ENCODE assay signal across 12 cellular contexts in genomic region chr15:35000511-35000910, GRCh38. TPM values are rescaled to one million over a fixed set of nuclear protein-coding genes. Genes with fewer than 3 reads are reported as not detected.
A peak's percentile ranks its signal among the peaks of the same experiment; 100 is the strongest.
DNase-seq lines count a peak whose midpoint lies in the region; ATAC-seq and TF ChIP-seq lines count a peak whose summit lies in the region.
"Had no signal": no experiment of that assay in that cellular context is flagged by ENCODE, and none has a peak within 500 bp of the region (broad histone marks: within the 10 kb centered on the region; RNA-seq: fewer than 3 reads in every experiment).

No MANE protein-coding gene starts in this region.

- no peaks in the 10 kb centered on the region for H3K9me3 ChIP-seq in right lobe of liver
- H3K9me3 ChIP-seq in mucosa of descending colon: no peaks in the 10 kb centered on the region
- H3K9me3 ChIP-seq in esophagus muscularis mucosa: no peaks in the 10 kb centered on the region
- H3K9me3 ChIP-seq: ascending aorta had no signal

- WGBS in right lobe of liver (ENCODE audit: insufficient coverage, low coverage, low lambda C conversion rate, missing lambda C conversion rate): 17% methylated on average over 1 of the region's 1 CpG
- WGBS in esophagus muscularis mucosa: 47% methylated on average over 1 of the region's 1 CpG

- H3K36me3 ChIP-seq in brain microvascular endothelial cell (replicated peaks): no peaks in the 10 kb centered on the region
- no peaks in the 10 kb centered on the region for H3K36me3 ChIP-seq in right lobe of liver
- H3K36me3 ChIP-seq in mucosa of descending colon (ENCODE audit: low read depth): no peaks in the 10 kb centered on the region
- no peaks in the 10 kb centered on the region for H3K36me3 ChIP-seq in esophagus muscularis mucosa
- H3K36me3 ChIP-seq: ascending aorta had no signal

- H3K4me1 Mint-ChIP-seq in CD14-positive monocyte: peaks cover 11% of the 10 kb centered on the region
- H3K4me1 Mint-ChIP-seq: activated CD8-positive, alpha-beta memory T cell treated with anti-CD3 and anti-CD28 coated beads, Interleukin-2, amount 10 ng/mL, durations not matched to agents 7 days and 5 days had no signal

- no peak overlapping the region for H3K4me3 ChIP-seq in brain microvascular endothelial cell (ENCODE audit: low read depth, low read length)
- H3K4me3 ChIP-seq in right lobe of liver: no peak overlapping the region
- H3K4me3 ChIP-seq in mucosa of descending colon: no peak overlapping the region
- H3K4me3 ChIP-seq in esophagus muscularis mucosa: no peak overlapping the region
- H3K4me3 ChIP-seq: ascending aorta, skin epidermis had no signal

- no peaks in the 10 kb centered on the region for H3K36me3 Mint-ChIP-seq in CD14-positive monocyte
- H3K36me3 Mint-ChIP-seq: activated CD8-positive, alpha-beta memory T cell treated with anti-CD3 and anti-CD28 coated beads, Interleukin-2, amount 10 ng/mL, durations not matched to agents 7 days and 5 days had no signal

- DNase-seq in CD14-positive monocyte (ENCODE audit: low spot score) (peak; percentile 45), HT-29 (ENCODE audit: low spot score) (peak; percentile 24), brain microvascular endothelial cell (peak; percentile 34), right lobe of liver (peak in 2 of 3 donors; percentile 25 to 53), mucosa of descending colon (no peak), esophagus muscularis mucosa (ENCODE audit: extremely low spot score) (no peak)
- DNase-seq: activated CD8-positive, alpha-beta memory T cell treated with anti-CD3 and anti-CD28 coated beads, Interleukin-2, amount 10 ng/mL, durations not matched to agents 7 days and 5 days; stimulated activated CD8-positive, alpha-beta memory T cell treated with anti-CD3 and anti-CD28 coated beads, Interleukin-4, amount 100 ng/mL, for 48 hours had no signal

- TF ChIP-seq CTCF in CD14-positive monocyte (IDR thresholded peaks at IDR 0.05) (no peak), brain microvascular endothelial cell (IDR thresholded peaks at IDR 0.05; ENCODE audit: low read depth, low read length, missing control alignments) (no peak), right lobe of liver (IDR thresholded peaks at IDR 0.05) (no peak), mucosa of descending colon (IDR thresholded peaks at IDR 0.05) (no peak), esophagus muscularis mucosa (IDR thresholded peaks at IDR 0.05) (no peak)

- H3K27me3 ChIP-seq in brain microvascular endothelial cell (replicated peaks): no peaks in the 10 kb centered on the region
- no peaks in the 10 kb centered on the region for H3K27me3 ChIP-seq in right lobe of liver
- H3K27me3 ChIP-seq in esophagus muscularis mucosa: no peaks in the 10 kb centered on the region
- H3K27me3 ChIP-seq: ascending aorta had no signal

- H3K27ac ChIP-seq in brain microvascular endothelial cell: no peak overlapping the region
- H3K27ac ChIP-seq in right lobe of liver: no peak overlapping the region
- no peak overlapping the region for H3K27ac ChIP-seq in esophagus muscularis mucosa (replicated peaks in 1 of 4)
- H3K27ac ChIP-seq: ascending aorta had no signal

- peaks cover 0 to 7% (median 3%) of the 10 kb centered on the region in 3 donors for H3K27me3 Mint-ChIP-seq in CD14-positive monocyte (ENCODE audit: low read depth in 3 of 3)

- intact Hi-C loops in CD14-positive monocyte (cut with micrococcal nuclease): no loop called here
- intact Hi-C loops in right lobe of liver (cut with DNase I): no loop called here
- intact Hi-C loops in mucosa of descending colon (cut with DNase I, micrococcal nuclease): no loop called here
- intact Hi-C loops in esophagus muscularis mucosa (cut with DNase I): no loop called here

- no peak for TF ChIP-seq EP300 in esophagus muscularis mucosa (IDR thresholded peaks at IDR 0.05)

- H3K9me3 Mint-ChIP-seq in CD14-positive monocyte: peaks cover 0 to 5% (median 0%) of the 10 kb centered on the region in 7 donors

- TF ChIP-seq POLR2A in right lobe of liver (IDR thresholded peaks at IDR 0.05) (no peak), esophagus muscularis mucosa (IDR thresholded peaks at IDR 0.05; ENCODE audit: low read depth) (no peak)

- in situ Hi-C loops in brain microvascular endothelial cell (cut with HindIII; ENCODE audit: low pct_ligation_motif_present, low sequenced_read_pairs): no loop called here

- H3K27ac Mint-ChIP-seq in CD14-positive monocyte: peak overlapping the region in 1 of 7 donors; percentile 28
- H3K27ac Mint-ChIP-seq: activated CD8-positive, alpha-beta memory T cell treated with anti-CD3 and anti-CD28 coated beads, Interleukin-2, amount 10 ng/mL, durations not matched to agents 7 days and 5 days had no signal

- ATAC-seq in right lobe of liver (peak in 3 of 4 donors; percentile 9 to 89 (median 83)), mucosa of descending colon (no peak), GM21447 (IDR thresholded peaks at IDR 0.05; ENCODE audit: unreplicated experiment) (no peak), GM18502 (IDR thresholded peaks at IDR 0.05; ENCODE audit: poor library complexity, unreplicated experiment) (no peak)
- ATAC-seq: activated CD8-positive, alpha-beta memory T cell treated with anti-CD3 and anti-CD28 coated beads, Interleukin-2, amount 10 ng/mL, durations not matched to agents 7 days and 5 days had no signal

- H3K4me1 ChIP-seq in right lobe of liver (no peaks in the 10 kb centered on the region), mucosa of descending colon (ENCODE audit: low read depth) (no peaks in the 10 kb centered on the region), esophagus muscularis mucosa (no peaks in the 10 kb centered on the region)
- H3K4me1 ChIP-seq: ascending aorta had no signal

- no peak overlapping the region for H3K4me3 Mint-ChIP-seq in CD14-positive monocyte
- H3K4me3 Mint-ChIP-seq: activated CD8-positive, alpha-beta memory T cell treated with anti-CD3 and anti-CD28 coated beads, Interleukin-2, amount 10 ng/mL, durations not matched to agents 7 days and 5 days had no signal

RNA-seq across cellular contexts. Expression of gene ZNF770, which starts 12.4 kb away (rescaled TPM):
- polyA plus RNA-seq in CD14-positive monocyte: 10 to 100 TPM; 28.1 to 51.7 TPM
- 10.1 and 10.5 TPM in 2 replicates for total RNA-seq in HT-29 (2014; rRNA removed; shearing (Covaris generic))
- total RNA-seq in right lobe of liver (10 to 100 TPM; 19.4 to 35.8 (median 24.8) TPM), mucosa of descending colon (10 to 100 TPM; 20.3 to 24.0 (median 21.2) TPM), esophagus muscularis mucosa (10 to 100 TPM; 18.5 to 23.7 (median 20.2) TPM)

RNA-seq across cellular contexts. Expression of gene AQR, which starts 31.0 kb away (rescaled TPM):
- polyA plus RNA-seq in CD14-positive monocyte: 10 to 100 TPM in 1 of 2 donors, 1 to 10 TPM in 1; 8.4 to 16.8 TPM
- total RNA-seq in HT-29 (2014; rRNA removed; shearing (Covaris generic)): 18.0 and 20.0 TPM in 2 replicates
- total RNA-seq in right lobe of liver (10 to 100 TPM in 4 of 6 experiments, 1 to 10 TPM in 2; 9.1 to 15.3 (median 11.8) TPM), mucosa of descending colon (10 to 100 TPM; 25.1 to 26.6 (median 26.4) TPM), esophagus muscularis mucosa (10 to 100 TPM; 14.2 to 18.7 (median 16.8) TPM)

Comparison
In these comparisons a context has a peak if more than half of its experiments do, and no peak if none do; other contexts are left out.
1. DNase-seq: peak in CD14-positive monocyte (single experiment), HT-29 (single experiment), brain microvascular endothelial cell (single experiment) and right lobe of liver (2 of 3); none in mucosa of descending colon (0 of 3) and esophagus muscularis mucosa (single experiment).
2. ATAC-seq: peak in right lobe of liver (3 of 4); none in mucosa of descending colon (single experiment), GM21447 (single experiment) and GM18502 (single experiment).